ENCODE assay signal across 8 cellular contexts in genomic region chr4:77819409-77819835, GRCh38. TPM values are rescaled to one million over a fixed set of nuclear protein-coding genes. Genes with fewer than 3 reads are reported as not detected.
A peak's percentile ranks its signal among the peaks of the same experiment; 100 is the strongest.
DNase-seq lines count a peak whose midpoint lies in the region; ATAC-seq and TF ChIP-seq lines count a peak whose summit lies in the region.

No MANE protein-coding gene starts in this region.

- H3K36me3 Mint-ChIP-seq in activated CD4-positive, alpha-beta T cell treated with anti-CD3 and anti-CD28 coated beads, Interleukin-2, amount 10 ng/mL, durations not matched to agents 7 days and 5 days (ENCODE audit: low read depth), result peaks cover 26% of the 10 kb centered on the region

- DNase-seq in activated CD4-positive, alpha-beta T cell treated with anti-CD3 and anti-CD28 coated beads for 48 hours, result peak; percentile 50
- DNase-seq in activated CD4-positive, alpha-beta T cell treated with anti-CD3 and anti-CD28 coated beads for 1 hour, result no peak
- DNase-seq in activated CD4-positive, alpha-beta T cell treated with anti-CD3 and anti-CD28 coated beads, Interleukin-2, amount 10 ng/mL, durations not matched to agents 7 days and 5 days, result no peak
- DNase-seq in foreskin fibroblast (no peak), occipital lobe (lab: John Stamatoyannopoulos, UW) (peak; percentile 69), dermis blood vessel endothelial cell (no peak), GM20000 (ENCODE audit: low spot score) (no peak)

- H3K27me3 Mint-ChIP-seq in activated CD4-positive, alpha-beta T cell treated with anti-CD3 and anti-CD28 coated beads, Interleukin-2, amount 10 ng/mL, durations not matched to agents 7 days and 5 days, result no peaks in the 10 kb centered on the region

- no peaks in the 10 kb centered on the region for H3K9me3 Mint-ChIP-seq in activated CD4-positive, alpha-beta T cell treated with anti-CD3 and anti-CD28 coated beads, Interleukin-2, amount 10 ng/mL, durations not matched to agents 7 days and 5 days

- CTCF ChIA-PET in activated CD4-positive, alpha-beta T cell treated with anti-CD3 and anti-CD28 coated beads, Interleukin-2, amount 10 ng/mL, durations not matched to agents 7 days and 5 days (lab: Charles Lee), result interaction anchor here (0.7 to 3.0 kb wide), 5 partner anchors 14 to 41 kb away, joined by 3 to 14 read pairs (median 5); no protein-coding TSS in a partner anchor

- H3K27ac Mint-ChIP-seq in activated CD4-positive, alpha-beta T cell treated with anti-CD3 and anti-CD28 coated beads, Interleukin-2, amount 10 ng/mL, durations not matched to agents 7 days and 5 days, result peak overlapping the region; percentile 100

- no peak for TF ChIP-seq CTCF in foreskin fibroblast (IDR thresholded peaks at IDR 0.05; ENCODE audit: low read depth, low read length)
- TF ChIP-seq CTCF in GM20000 (IDR thresholded peaks at IDR 0.05; ENCODE audit: extremely low read depth, missing control alignments), result no peak

- H3K4me1 Mint-ChIP-seq in activated CD4-positive, alpha-beta T cell treated with anti-CD3 and anti-CD28 coated beads, Interleukin-2, amount 10 ng/mL, durations not matched to agents 7 days and 5 days, result peaks cover 46% of the 10 kb centered on the region

- ATAC-seq in HG02981 (IDR thresholded peaks at IDR 0.05; ENCODE audit: unreplicated experiment), result peak; percentile 9

- POLR2A ChIA-PET in activated CD4-positive, alpha-beta T cell treated with anti-CD3 and anti-CD28 coated beads, Interleukin-2, amount 10 ng/mL, durations not matched to agents 7 days and 5 days (lab: Charles Lee), result interaction anchor here (0.6 to 2.8 kb wide), 5 partner anchors 10 to 91 kb away, joined by 3 to 19 read pairs (median 4); partner anchors contain the start of gene MRPL1

- peak overlapping the region; percentile 95 for H3K4me3 Mint-ChIP-seq in activated CD4-positive, alpha-beta T cell treated with anti-CD3 and anti-CD28 coated beads, Interleukin-2, amount 10 ng/mL, durations not matched to agents 7 days and 5 days

- H3K4me3 ChIP-seq in foreskin fibroblast (ENCODE audit: low read depth in 1 of 2, low read length in 2 of 2), result peak overlapping the region; percentile 59 to 83

RNA-seq across cellular contexts. Expression of gene CNOT6L, which starts 0.3 kb away (rescaled TPM):
- total RNA-seq in activated CD4-positive, alpha-beta T cell treated with anti-CD3 and anti-CD28 coated beads, Interleukin-2, amount 10 ng/mL, durations not matched to agents 7 days and 5 days, result 100 to 1,000 TPM; 108 to 122 TPM
- 49.4 TPM for total RNA-seq in occipital lobe
- total RNA-seq in dermis blood vessel endothelial cell, result 37.4 and 83.4 TPM in 2 replicates

RNA-seq across cellular contexts. Expression of gene MRPL1, which starts 43.2 kb away (rescaled TPM):
- total RNA-seq in activated CD4-positive, alpha-beta T cell treated with anti-CD3 and anti-CD28 coated beads, Interleukin-2, amount 10 ng/mL, durations not matched to agents 7 days and 5 days, result 10 to 100 TPM; 33.6 to 35.8 TPM
- total RNA-seq in occipital lobe (40.9 TPM), dermis blood vessel endothelial cell (33.2 and 40.5 TPM in 2 replicates)

Comparison
In these comparisons a context has a peak if more than half of its experiments do, and no peak if none do; other contexts are left out.
1. DNase-seq: peak in activated CD4-positive, alpha-beta T cell treated with anti-CD3 and anti-CD28 coated beads for 48 hours (single experiment) and occipital lobe (single experiment); none in activated CD4-positive, alpha-beta T cell treated with anti-CD3 and anti-CD28 coated beads for 1 hour (single experiment), activated CD4-positive, alpha-beta T cell treated with anti-CD3 and anti-CD28 coated beads, Interleukin-2, amount 10 ng/mL, durations not matched to agents 7 days and 5 days (single experiment), foreskin fibroblast (0 of 2), dermis blood vessel endothelial cell (single experiment) and GM20000 (single experiment).